ENCODE assay signal across 23 cellular contexts in the genomic region with DNA sequence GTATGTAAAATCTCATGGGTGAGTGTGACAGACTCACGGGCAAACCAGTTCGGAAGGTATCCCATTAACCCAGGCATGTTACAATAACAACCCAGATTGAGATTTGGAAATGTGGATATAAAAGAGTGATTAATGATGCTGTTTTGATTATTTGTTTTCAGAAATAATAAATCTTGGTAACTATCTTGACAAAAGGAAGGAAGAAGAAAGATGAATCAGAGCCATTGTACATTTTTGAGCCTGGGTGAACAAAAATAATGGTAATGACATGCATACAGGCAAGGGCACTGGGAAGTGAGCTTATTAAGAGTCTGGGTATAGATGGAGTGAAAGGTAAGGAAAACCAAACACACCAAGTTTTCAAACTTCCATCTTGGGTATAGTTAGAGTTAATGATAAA.
A peak's percentile ranks its signal among the peaks of the same experiment; 100 is the strongest.
DNase-seq lines count a peak whose midpoint lies in the region; ATAC-seq, FAIRE-seq and TF ChIP-seq lines count a peak whose summit lies in the region.
"Had no signal": no experiment of that assay in that cellular context is flagged by ENCODE, and none has a peak within 500 bp of the region (broad histone marks: within the 10 kb centered on the region; RNA-seq: fewer than 3 reads in every experiment).

No MANE protein-coding gene starts in this region.

- H3K4me2 ChIP-seq in endothelial cell of umbilical vein (ENCODE audit: insufficient read depth, low read length), result peak overlapping the region; percentile 44
- H3K4me2 ChIP-seq: BLaER1 treated with 17β-estradiol and CSF1 and Interleukin-3, amounts not matched to agents 10 nM and 100 nM had no signal

- H3K4me3 ChIP-seq in endothelial cell of umbilical vein (replicated peaks in 1 of 3; ENCODE audit: insufficient read depth in 1 of 3, low read depth in 1 of 3, low read length in 3 of 3), result no peak overlapping the region
- no peak overlapping the region for H3K4me3 ChIP-seq in fibroblast of villous mesenchyme (ENCODE audit: low read depth, low read length)
- H3K4me3 ChIP-seq in right cardiac atrium (ENCODE audit: low read length), result no peak overlapping the region
- H3K4me3 ChIP-seq: BLaER1 treated with 17β-estradiol and CSF1 and Interleukin-3, amounts not matched to agents 10 nM and 100 nM had no signal

- peak; percentile 51 for DNase-seq in NCI-H69 (lab: John Stamatoyannopoulos, UW)
- DNase-seq in endothelial cell of umbilical vein (ENCODE audit: low read depth, low spot score), result peak; percentile 81
- DNase-seq in fibroblast of villous mesenchyme (ENCODE audit: low read depth), result peak; percentile 25
- DNase-seq in HUDEP-2 (lab: John Stamatoyannopoulos, UW; ENCODE audit: unreplicated experiment in 76 of 76), result no peak
- no peak for DNase-seq in NCI-H2107 treated with DMSO at 0.1 percent for 48 hours (lab: John Stamatoyannopoulos, UW; ENCODE audit: unreplicated experiment)
- no peak for DNase-seq in right cardiac atrium
- no peak for DNase-seq in stimulated activated naive CD4-positive, alpha-beta T cell treated with Interleukin-2 at 50 U/mL for 16 hours (lab: John Stamatoyannopoulos, UW)
- DNase-seq: 8988T; ACHN; AML-193; Caco-2; Calu3; CD4-positive, alpha-beta T cell; CD8-positive, alpha-beta T cell; DMS79 treated with DMSO at 0.1 percent for 48 hours; GF-D8 had no signal

- WGBS in right cardiac atrium, result 88% methylated on average over 2 of the region's 2 CpGs

- TF ChIP-seq CTCF in endothelial cell of umbilical vein (IDR thresholded peaks at IDR 0.05; ENCODE audit: extremely low read depth in 1 of 2, insufficient read depth in 1 of 2, low read depth in 1 of 2, low read length in 2 of 2), result no peak
- no peak for TF ChIP-seq CTCF in fibroblast of villous mesenchyme (IDR thresholded peaks at IDR 0.05; ENCODE audit: insufficient read depth, low read depth, low read length)

- no peak overlapping the region for H3K9ac ChIP-seq in endothelial cell of umbilical vein (replicated peaks; ENCODE audit: extremely low read depth, insufficient read depth, low read length)
- H3K9ac ChIP-seq: BLaER1 treated with 17β-estradiol and CSF1 and Interleukin-3, amounts not matched to agents 10 nM and 100 nM had no signal

- dilution Hi-C loops in endothelial cell of umbilical vein (cut with MboI; ENCODE audit: extremely low pct_ligation_motif_present, low sequenced_read_pairs), result no loop called here

- H3K27me3 ChIP-seq in endothelial cell of umbilical vein (ENCODE audit: control insufficient read depth in 2 of 2, insufficient read depth in 2 of 2, low read length in 2 of 2) (no peaks in the 10 kb centered on the region), right cardiac atrium (ENCODE audit: control insufficient read depth, insufficient read depth) (no peaks in the 10 kb centered on the region)
- H3K27me3 ChIP-seq: BLaER1 treated with 17β-estradiol and CSF1 and Interleukin-3, amounts not matched to agents 10 nM and 100 nM had no signal

- H3K27ac ChIP-seq in endothelial cell of umbilical vein (ENCODE audit: insufficient read depth, low read depth, low read length), result peak overlapping the region; percentile 38
- no peak overlapping the region for H3K27ac ChIP-seq in right cardiac atrium (ENCODE audit: low read length)
- H3K27ac ChIP-seq: BLaER1 treated with 17β-estradiol and CSF1 and Interleukin-3, amounts not matched to agents 10 nM and 100 nM; C4-2B had no signal

- CTCF ChIA-PET in endothelial cell of umbilical vein (lab: Charles Lee), result interaction anchor here (0.9 to 1.4 kb wide), 5 partner anchors 11 to 26 kb away, joined by 3 to 8 read pairs (median 3); no protein-coding TSS in a partner anchor

- peaks cover 15% of the 10 kb centered on the region for H3K4me1 ChIP-seq in endothelial cell of umbilical vein (ENCODE audit: control insufficient read depth, extremely low read depth, insufficient read depth, low read length)
- no peaks in the 10 kb centered on the region for H3K4me1 ChIP-seq in right cardiac atrium (ENCODE audit: control insufficient read depth, insufficient read depth, low read length)
- H3K4me1 ChIP-seq: Caco-2 had no signal

- POLR2A ChIA-PET in endothelial cell of umbilical vein (lab: Charles Lee), result no interaction called here

- BruUV-seq in endothelial cell of umbilical vein (replicated peaks; lab: Mats Ljungman, UMichigan), result no TSS peak

- FAIRE-seq in endothelial cell of umbilical vein (lab: Jason Lieb, UNC), result peak; percentile 91
- FAIRE-seq: A204.1, D721Med, G401.6, GM12891, GM19239 had no signal

- no peaks in the 10 kb centered on the region for H3K36me3 ChIP-seq in endothelial cell of umbilical vein (ENCODE audit: control insufficient read depth in 2 of 2, extremely low read depth in 1 of 2, insufficient read depth in 2 of 2, low read length in 2 of 2)
- H3K36me3 ChIP-seq: BLaER1 treated with 17β-estradiol and CSF1 and Interleukin-3, amounts not matched to agents 10 nM and 100 nM had no signal

- TF ChIP-seq POLR2A in endothelial cell of umbilical vein (IDR thresholded peaks at IDR 0.05; ENCODE audit: low read depth, low read length), result no peak

- no peaks in the 10 kb centered on the region for H3K9me1 ChIP-seq in endothelial cell of umbilical vein (replicated peaks; ENCODE audit: control insufficient read depth, extremely low read depth, insufficient read depth, low read length)

- no peaks in the 10 kb centered on the region for H4K20me1 ChIP-seq in endothelial cell of umbilical vein (replicated peaks; ENCODE audit: control insufficient read depth, extremely low read depth, insufficient read depth, low read length)
- H4K20me1 ChIP-seq: BLaER1 treated with 17β-estradiol and CSF1 and Interleukin-3, amounts not matched to agents 10 nM and 100 nM had no signal

- H3K9me3 ChIP-seq in endothelial cell of umbilical vein (replicated peaks; ENCODE audit: control insufficient read depth, insufficient read depth, low read length) (no peaks in the 10 kb centered on the region), right cardiac atrium (ENCODE audit: control insufficient read depth, low read length) (no peaks in the 10 kb centered on the region)
- H3K9me3 ChIP-seq: BLaER1 treated with 17β-estradiol and CSF1 and Interleukin-3, amounts not matched to agents 10 nM and 100 nM; Caco-2 had no signal

- ATAC-seq in right cardiac atrium, result no peak
- ATAC-seq: CD8-positive, alpha-beta T cell had no signal

- H2AFZ ChIP-seq in endothelial cell of umbilical vein (ENCODE audit: low read depth, low read length), result peak overlapping the region; percentile 6

- no peaks in the 10 kb centered on the region for H3K79me2 ChIP-seq in endothelial cell of umbilical vein (ENCODE audit: control insufficient read depth, insufficient read depth, low read length)

- intact Hi-C loops in endothelial cell of umbilical vein (cut with micrococcal nuclease), result loop anchor here (5.0 to 10.0 kb wide), 3 partner anchors 187 to 397 kb away; no protein-coding TSS in a partner anchor
- intact Hi-C loops in right cardiac atrium (cut with DNase I), result no loop called here

TF ChIP-seq in endothelial cell of umbilical vein, 7 proteins besides CTCF, POLR2A, EP300 and RAD21:
- TF ChIP-seq FOS (IDR thresholded peaks at IDR 0.05; ENCODE audit: borderline replicate concordance, insufficient read depth, low read length) (peak; percentile 60), POLR2AphosphoS5 (IDR thresholded peaks at IDR 0.05; ENCODE audit: insufficient read depth, low read depth, low read length) (no peak), MYC (IDR thresholded peaks at IDR 0.05; ENCODE audit: low read depth, low read length) (no peak), EZH2 (IDR thresholded peaks at IDR 0.05; ENCODE audit: borderline replicate concordance, low read depth, low read length, severe bottlenecking) (no peak), GATA2 (IDR thresholded peaks at IDR 0.05; ENCODE audit: insufficient read depth, insufficient read length, low read depth, low read length) (peak; percentile 72), JUN (IDR thresholded peaks at IDR 0.05; ENCODE audit: borderline replicate concordance, insufficient read depth, insufficient read length, low read depth) (peak; percentile 52)
- TF ChIP-seq, protein P1, sequence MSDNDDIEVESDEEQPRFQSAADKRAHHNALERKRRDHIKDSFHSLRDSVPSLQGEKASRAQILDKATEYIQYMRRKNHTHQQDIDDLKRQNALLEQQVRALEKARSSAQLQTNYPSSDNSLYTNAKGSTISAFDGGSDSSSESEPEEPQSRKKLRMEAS (IDR thresholded peaks at IDR 0.05; ENCODE audit: insufficient read depth, insufficient read length), result no peak

Comparison
In these comparisons a context has a peak if more than half of its experiments do, and no peak if none do; other contexts are left out.
1. DNase-seq: peak in NCI-H69 (single experiment), endothelial cell of umbilical vein (single experiment) and fibroblast of villous mesenchyme (single experiment); none in HUDEP-2 (0 of 76), NCI-H2107 treated with DMSO at 0.1 percent for 48 hours (single experiment), right cardiac atrium (0 of 3) and stimulated activated naive CD4-positive, alpha-beta T cell treated with Interleukin-2 at 50 U/mL for 16 hours (single experiment).